ENCODE assay signal across 1 cellular context in genomic region chr16:73323880-73324279, GRCh38.
TF ChIP-seq lines count a peak whose summit lies in the region.

No MANE protein-coding gene starts in this region.

TF ChIP-seq in HepG2, 621 proteins besides CTCF, POLR2A, EP300 and RAD21 (continued from another document):
- TF ChIP-seq KIAA2018 (CRISPR knock-in tag; IDR thresholded peaks at IDR 0.05; ENCODE audit: borderline replicate concordance): no peak
- no peak for TF ChIP-seq GMEB2 (CRISPR knock-in tag; IDR thresholded peaks at IDR 0.05; ENCODE audit: low read depth)
- TF ChIP-seq ZBTB1 (CRISPR knock-in tag; IDR thresholded peaks at IDR 0.05; ENCODE audit: borderline replicate concordance): no peak
- TF ChIP-seq DR1 (CRISPR knock-in tag; IDR thresholded peaks at IDR 0.05): no peak
- TF ChIP-seq, protein P1, sequence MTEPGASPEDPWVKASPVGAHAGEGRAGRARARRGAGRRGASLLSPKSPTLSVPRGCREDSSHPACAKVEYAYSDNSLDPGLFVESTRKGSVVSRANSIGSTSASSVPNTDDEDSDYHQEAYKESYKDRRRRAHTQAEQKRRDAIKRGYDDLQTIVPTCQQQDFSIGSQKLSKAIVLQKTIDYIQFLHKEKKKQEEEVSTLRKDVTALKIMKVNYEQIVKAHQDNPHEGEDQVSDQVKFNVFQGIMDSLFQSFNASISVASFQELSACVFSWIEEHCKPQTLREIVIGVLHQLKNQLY (CRISPR knock-in tag; IDR thresholded peaks at IDR 0.05): no peak
- no peak for TF ChIP-seq SIX4 (CRISPR knock-in tag; IDR thresholded peaks at IDR 0.05)
- no peak for TF ChIP-seq ZNF513 (CRISPR knock-in tag; conservative IDR thresholded peaks at IDR 0.05)
- no peak for TF ChIP-seq FOSL1 (CRISPR knock-in tag; IDR thresholded peaks at IDR 0.05; ENCODE audit: borderline replicate concordance)
- no peak for TF ChIP-seq BRD4 (CRISPR knock-in tag; IDR thresholded peaks at IDR 0.05)
